6 cellular contexts compared by ENCODE assay signal in the genomic region with DNA sequence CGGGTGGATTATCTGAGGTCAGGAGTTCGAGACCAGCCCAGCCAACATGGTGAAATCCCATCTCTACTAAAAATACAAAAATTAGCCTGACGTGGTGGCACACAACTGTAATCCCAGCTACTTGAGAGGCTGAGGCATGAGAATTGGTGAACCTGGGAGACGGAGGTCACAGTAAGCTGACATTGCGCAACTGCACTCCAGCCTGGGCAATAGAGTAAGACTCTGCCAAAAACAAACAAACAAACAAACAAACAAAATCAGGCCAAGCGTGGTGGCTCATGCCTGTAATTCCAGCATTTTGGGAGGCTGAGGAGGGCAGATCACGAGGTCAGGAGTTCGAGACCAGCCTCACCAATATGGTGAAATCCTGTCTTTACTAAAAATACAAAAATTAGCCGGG. TPM values are rescaled to one million over a fixed set of nuclear protein-coding genes. Genes with fewer than 3 reads are reported as not detected.
DNase-seq lines count a peak whose midpoint lies in the region; ATAC-seq, FAIRE-seq and TF ChIP-seq lines count a peak whose summit lies in the region.
"Not testable (repeated sequence)": the region's sequence is repeated elsewhere in the genome, so short reads cannot be mapped to it uniquely, and the experiment has no call there.

No MANE protein-coding gene starts in this region.

- not testable (repeated sequence) for BruUV-seq in IMR-90 (replicated peaks; lab: Mats Ljungman, UMichigan); HepG2 (replicated peaks; lab: Mats Ljungman, UMichigan)

- H4K91ac ChIP-seq in IMR-90 (ENCODE audit: insufficient read depth, low read depth, low read length) = not testable (repeated sequence)

- peaks cover 52 to 68% (median 60%) of the 10 kb centered on the region in 10 experiments for H3K4me1 ChIP-seq in BLaER1 treated with 17β-estradiol and CSF1 and Interleukin-3, amounts not matched to agents 10 nM and 100 nM
- H3K4me1 ChIP-seq in IMR-90 (ENCODE audit: control insufficient read depth, insufficient read depth, low read length) = peaks cover 15% of the 10 kb centered on the region
- H3K4me1 ChIP-seq in HepG2 (ENCODE audit: insufficient read depth, low read length) = peaks cover 15% of the 10 kb centered on the region
- not testable (repeated sequence) for H3K4me1 ChIP-seq in stomach

- CTCF ChIA-PET in IMR-90 (lab: Yijun Ruan, JAX); HepG2 (lab: Yijun Ruan, JAX; ENCODE audit: low intra/inter-chr PET ratio, low total read pairs): not testable (repeated sequence)
- CTCF ChIA-PET in WTC11 (lab: Charles Lee) = interaction anchor here (1.3 to 1.5 kb wide), 2 partner anchors 175 to 191 kb away, joined by 3 to 6 read pairs; no protein-coding TSS in a partner anchor

- not testable (repeated sequence) for H3K23ac ChIP-seq in IMR-90 (ENCODE audit: low read depth, low read length)

- H3K4me2 ChIP-seq in BLaER1 treated with 17β-estradiol and CSF1 and Interleukin-3, amounts not matched to agents 10 nM and 100 nM = peak overlapping the region in 10 of 11 experiments; percentile 8 to 83 (median 74); a peak in 18 of 22 replicates
- not testable (repeated sequence) for H3K4me2 ChIP-seq in IMR-90 (ENCODE audit: low read depth, low read length); HepG2 (ENCODE audit: low read depth, low read length)

- not testable (repeated sequence) for TF ChIP-seq CTCF in IMR-90 (conservative IDR thresholded peaks at IDR 0.05; ENCODE audit: low read depth, low read length); WTC11 (IDR thresholded peaks at IDR 0.05); HepG2 (CRISPR knock-in tag; IDR thresholded peaks at IDR 0.05); stomach (IDR thresholded peaks at IDR 0.05)

- not testable (repeated sequence) for H3K56ac ChIP-seq in IMR-90 (ENCODE audit: extremely low read depth, insufficient read depth, low read length)

- not testable (repeated sequence) for H3K4me1 Mint-ChIP-seq in WTC11
- peaks cover 22% of the 10 kb centered on the region for H3K4me1 Mint-ChIP-seq in dendritic cell treated with granulocyte-macrophage colony-stimulating factor and Interleukin-4, amounts not matched to agents 40 ng/mL and 50 ng/mL, for 4 days (ENCODE audit: low read depth)

- H2AK5ac ChIP-seq in IMR-90 (ENCODE audit: low read depth, low read length) = not testable (repeated sequence)

- TF ChIP-seq RAD21 in IMR-90 (IDR thresholded peaks at IDR 0.05; ENCODE audit: low read length); HepG2 (CRISPR knock-in tag; IDR thresholded peaks at IDR 0.05): not testable (repeated sequence)

- intact Hi-C loops in IMR-90 (cut with micrococcal nuclease); dendritic cell treated with granulocyte-macrophage colony-stimulating factor and Interleukin-4, amounts not matched to agents 40 ng/mL and 50 ng/mL, for 4 days (cut with micrococcal nuclease); HepG2 (cut with micrococcal nuclease; ENCODE audit: unreplicated experiment); stomach (cut with DNase I; ENCODE audit: low total_unique reads): not testable (repeated sequence)

- in situ Hi-C loops in IMR-90 (cut with MboI; ENCODE audit: low sequenced_read_pairs); HepG2 (cut with HindIII; ENCODE audit: extremely low pct_ligation_motif_present, low pct_unique_long_range_greater_than_20kb): not testable (repeated sequence)

- H3K27ac Mint-ChIP-seq in WTC11 = not testable (repeated sequence)
- H3K27ac Mint-ChIP-seq in dendritic cell treated with granulocyte-macrophage colony-stimulating factor and Interleukin-4, amounts not matched to agents 40 ng/mL and 50 ng/mL, for 4 days = peak overlapping the region; percentile 20

- not testable (repeated sequence) for H4K20me1 ChIP-seq in BLaER1 treated with 17β-estradiol and CSF1 and Interleukin-3, amounts not matched to agents 10 nM and 100 nM; IMR-90 (ENCODE audit: insufficient read depth, low read length); HepG2 (ENCODE audit: insufficient read depth, low read length)

- not testable (repeated sequence) for H3K9ac ChIP-seq in BLaER1 treated with 17β-estradiol and CSF1 and Interleukin-3, amounts not matched to agents 10 nM and 100 nM; IMR-90 (ENCODE audit: low read depth, low read length); HepG2 (ENCODE audit: insufficient read depth, low read depth, low read length)

- H3K27me3 ChIP-seq in BLaER1 treated with 17β-estradiol and CSF1 and Interleukin-3, amounts not matched to agents 10 nM and 100 nM; IMR-90 (ENCODE audit: control insufficient read depth, insufficient read depth, low read length); HepG2 (ENCODE audit: control insufficient read depth in 1 of 2, insufficient read depth in 2 of 2, low read length in 2 of 2); stomach: not testable (repeated sequence)

- H2BK5ac ChIP-seq in IMR-90 (ENCODE audit: low read depth, low read length, poor library complexity, severe bottlenecking) = not testable (repeated sequence)

- not testable (repeated sequence) for H4K5ac ChIP-seq in IMR-90 (ENCODE audit: low read depth, low read length)

- H2BK120ac ChIP-seq in IMR-90 (ENCODE audit: low read depth, low read length) = not testable (repeated sequence)

- not testable (repeated sequence) for H3K27me3 Mint-ChIP-seq in WTC11 (ENCODE audit: low read depth); dendritic cell treated with granulocyte-macrophage colony-stimulating factor and Interleukin-4, amounts not matched to agents 40 ng/mL and 50 ng/mL, for 4 days

- not testable (repeated sequence) for H3K36me3 ChIP-seq in BLaER1 treated with 17β-estradiol and CSF1 and Interleukin-3, amounts not matched to agents 10 nM and 100 nM; IMR-90 (ENCODE audit: control insufficient read depth, insufficient read depth, low read length); HepG2 (replicated peaks in 1 of 2; ENCODE audit: control insufficient read depth in 1 of 2, insufficient read depth in 2 of 2, low read length in 2 of 2); stomach

- H3K9me3 Mint-ChIP-seq in WTC11; dendritic cell treated with granulocyte-macrophage colony-stimulating factor and Interleukin-4, amounts not matched to agents 40 ng/mL and 50 ng/mL, for 4 days: not testable (repeated sequence)

- not testable (repeated sequence) for H3K14ac ChIP-seq in IMR-90 (replicated peaks; ENCODE audit: low read depth, low read length)

- dilution Hi-C loops in IMR-90 (cut with HindIII; ENCODE audit: low sequenced_read_pairs, unreplicated experiment) = not testable (repeated sequence)

- not testable (repeated sequence) for H3K4me3 ChIP-seq in BLaER1 treated with 17β-estradiol and CSF1 and Interleukin-3, amounts not matched to agents 10 nM and 100 nM; IMR-90 (ENCODE audit: insufficient read depth, low read depth, low read length); HepG2 (replicated peaks in 1 of 3; ENCODE audit: insufficient read depth in 1 of 3, low read depth in 2 of 3, low read length in 3 of 3); stomach

- not testable (repeated sequence) for H4K8ac ChIP-seq in IMR-90 (ENCODE audit: low read depth in 2 of 2, low read length in 2 of 2)

- not testable (repeated sequence) for FAIRE-seq in HepG2 (lab: Jason Lieb, UNC)

- POLR2A ChIA-PET in IMR-90 (lab: Charles Lee; ENCODE audit: unreplicated experiment); HepG2 (lab: Yijun Ruan, JAX): not testable (repeated sequence)
- POLR2A ChIA-PET in WTC11 (lab: Charles Lee) = interaction anchor here (0.7 kb wide), 1 partner anchor 79 kb away, joined by 3 read pairs; no protein-coding TSS in a partner anchor

- not testable (repeated sequence) for H3K4me3 Mint-ChIP-seq in WTC11; dendritic cell treated with granulocyte-macrophage colony-stimulating factor and Interleukin-4, amounts not matched to agents 40 ng/mL and 50 ng/mL, for 4 days

- not testable (repeated sequence) for DNase-seq in IMR-90; WTC11 (ENCODE audit: low spot score); HepG2 (ENCODE audit: low spot score)
- DNase-seq in stomach = peak; percentile 23

- H3K9me1 ChIP-seq in IMR-90 (ENCODE audit: insufficient read depth, low read length) = not testable (repeated sequence)

- H3K79me2 ChIP-seq in HepG2 (ENCODE audit: insufficient read depth, low read length) = not testable (repeated sequence)

- no CpG with 5 or more reads among the region's 9 CpGs for WGBS in IMR-90 (ENCODE audit: extremely low coverage in 2 of 2, insufficient read length in 1 of 2), 2 experiments
- WGBS in HepG2 (ENCODE audit: low lambda C conversion rate) = 33% methylated on average over 9 of the region's 9 CpGs
- WGBS in stomach, 5 donors = 74 to 80% (median 77%) methylated on average over 9 of the region's 9 CpGs

- not testable (repeated sequence) for H3K27ac ChIP-seq in BLaER1 treated with 17β-estradiol and CSF1 and Interleukin-3, amounts not matched to agents 10 nM and 100 nM; IMR-90 (ENCODE audit: insufficient read depth, low read length); HepG2 (ENCODE audit: extremely low read length, insufficient read depth, low read length); stomach

- H3K36me3 Mint-ChIP-seq in WTC11; dendritic cell treated with granulocyte-macrophage colony-stimulating factor and Interleukin-4, amounts not matched to agents 40 ng/mL and 50 ng/mL, for 4 days (ENCODE audit: low read depth): not testable (repeated sequence)

- TF ChIP-seq POLR2A in IMR-90 (IDR thresholded peaks at IDR 0.05; ENCODE audit: low read depth, low read length); HepG2 (IDR thresholded peaks at IDR 0.05; ENCODE audit: insufficient read depth in 1 of 2, low read depth in 2 of 2, low read length in 2 of 2); stomach (IDR thresholded peaks at IDR 0.05): not testable (repeated sequence)

- not testable (repeated sequence) for H3K9me3 ChIP-seq in BLaER1 treated with 17β-estradiol and CSF1 and Interleukin-3, amounts not matched to agents 10 nM and 100 nM (replicated peaks in 1 of 11); IMR-90 (ENCODE audit: control insufficient read depth, insufficient read depth, low read length); HepG2 (ENCODE audit: low read length); stomach

- not testable (repeated sequence) for H3K79me1 ChIP-seq in IMR-90 (ENCODE audit: low read depth in 1 of 2, low read length in 2 of 2)

- TF ChIP-seq EP300 in HepG2 (IDR thresholded peaks at IDR 0.05; ENCODE audit: low read depth in 2 of 2, low read length in 2 of 2); HepG2 (CRISPR knock-in tag; IDR thresholded peaks at IDR 0.05; ENCODE audit: borderline replicate concordance); stomach (IDR thresholded peaks at IDR 0.05): not testable (repeated sequence)

- H2BK20ac ChIP-seq in IMR-90 (ENCODE audit: low read depth, low read length) = not testable (repeated sequence)

- H3K18ac ChIP-seq in IMR-90 (ENCODE audit: low read depth, low read length) = not testable (repeated sequence)

- ATAC-seq in IMR-90 (ENCODE audit: low read depth); WTC11; HepG2: not testable (repeated sequence)

- not testable (repeated sequence) for H2AK9ac ChIP-seq in IMR-90 (replicated peaks; ENCODE audit: low read depth, low read length, poor library complexity)

- H3K4ac ChIP-seq in IMR-90 (ENCODE audit: low read depth, low read length) = not testable (repeated sequence)

- H2AFZ ChIP-seq in IMR-90 (replicated peaks; ENCODE audit: low read length, poor library complexity); HepG2 (ENCODE audit: low read length): not testable (repeated sequence)

- H2BK15ac ChIP-seq in IMR-90 (ENCODE audit: low read depth, low read length) = not testable (repeated sequence)

RNA-seq across cellular contexts. Expression of gene KSR1, which starts 44.1 kb away (rescaled TPM):
- total RNA-seq in IMR-90 (2012; rRNA removed) = 8.9 and 12.5 TPM in 2 replicates
- polyA plus RNA-seq in IMR-90 (2012; rRNA removed) = 19.5 and 21.9 TPM in 2 replicates
- 12.2 and 18.8 TPM in 2 replicates for polyA plus RNA-seq in IMR-90 (2012; cell fraction: cytosol; rRNA removed)
- 83.2 and 123 TPM in 2 replicates for polyA plus RNA-seq in IMR-90 (2012; cell fraction: nucleus; rRNA removed; ENCODE audit: low replicate concordance)
- total RNA-seq in WTC11 (2021) = 38.0 to 45.5 TPM (median 39.7 TPM) in 3 replicates
- total RNA-seq in HepG2 (2016; rRNA removed; fragmentation: Illumina TruSeq; extraction: Trizol) = 8.0 and 10.1 TPM in 2 replicates
- 3.3 and 3.6 TPM in 2 replicates for total RNA-seq in HepG2 (2016; cell fraction: cytosol; rRNA removed; fragmentation: Illumina TruSeq; extraction: Trizol; ENCODE audit: low read depth)
- total RNA-seq in HepG2 (2016; cell fraction: insoluble cytoplasmic fraction; rRNA removed; fragmentation: Illumina TruSeq; extraction: Trizol) = 8.0 and 9.5 TPM in 2 replicates
- 5.3 and 6.0 TPM in 2 replicates for total RNA-seq in HepG2 (2016; cell fraction: membrane; rRNA removed; fragmentation: Illumina TruSeq; extraction: Trizol)
- 13.1 and 20.3 TPM in 2 replicates for total RNA-seq in HepG2 (2016; cell fraction: nucleus; rRNA removed; fragmentation: Illumina TruSeq; extraction: Trizol)
- 15.0 and 16.6 TPM in 2 replicates for polyA plus RNA-seq in HepG2 (2011; rRNA removed)
- polyA plus RNA-seq in HepG2 (2011; cell fraction: cytosol; rRNA removed) = 6.9 and 7.3 TPM in 2 replicates
- 65.2 and 85.5 TPM in 2 replicates for polyA plus RNA-seq in HepG2 (2011; cell fraction: nucleus; rRNA removed)
- polyA plus RNA-seq in HepG2 (2012) = 15.5 and 20.2 TPM in 2 replicates
- polyA plus RNA-seq in HepG2 (2016; cell fraction: cytosol; fragmentation: Illumina TruSeq; extraction: Trizol; ENCODE audit: low read depth) = 0.62 and 0.76 TPM in 2 replicates
- polyA plus RNA-seq in HepG2 (2016; cell fraction: insoluble cytoplasmic fraction; fragmentation: Illumina TruSeq; extraction: Trizol; ENCODE audit: low read depth) = 7.7 and 8.1 TPM in 2 replicates
- polyA plus RNA-seq in HepG2 (2016; cell fraction: membrane; fragmentation: Illumina TruSeq; extraction: Trizol; ENCODE audit: low read depth) = 2.2 and 2.3 TPM in 2 replicates
- polyA plus RNA-seq in HepG2 (2016; cell fraction: nucleus; fragmentation: Illumina TruSeq; extraction: Trizol; ENCODE audit: insufficient read depth, low read depth) = 38.3 and 43.6 TPM in 2 replicates
- polyA minus RNA-seq in HepG2 (2011; rRNA and poly(A)+ RNA removed; ENCODE audit: low replicate concordance) = 15.9 and 24.1 TPM in 2 replicates
- 5.5 and 6.0 TPM in 2 replicates for polyA minus RNA-seq in HepG2 (2011; cell fraction: cytosol; rRNA and poly(A)+ RNA removed)
- 28.0 and 32.8 TPM in 2 replicates for polyA minus RNA-seq in HepG2 (2011; cell fraction: nucleus; rRNA and poly(A)+ RNA removed)
- 10 to 100 TPM in 3 of 5 donors, 1 to 10 TPM in 2; 2.7 to 32.1 (median 15.1) TPM for total RNA-seq in stomach
- polyA plus RNA-seq in stomach = 10 to 100 TPM; 11.6 to 21.2 (median 12.1) TPM
